Comparison of ENCODE assay signal across 8 cellular contexts in genomic region chr13:26985285-26985878, GRCh38.
DNase-seq lines count a peak whose midpoint lies in the region; ATAC-seq and TF ChIP-seq lines count a peak whose summit lies in the region.

No MANE protein-coding gene starts in this region.

- peak; percentile 16 for DNase-seq in GM04503 (ENCODE audit: low read depth)
- peak; percentile 54 for DNase-seq in NCI-H2107 (lab: John Stamatoyannopoulos, UW)
- peak; percentile 37 for DNase-seq in UCSD-AML1 (lab: John Stamatoyannopoulos, UW; ENCODE audit: unreplicated experiment)
- peak; percentile 79 for DNase-seq in brain microvascular endothelial cell
- DNase-seq in iPS-NIHi7 (ENCODE audit: extremely low spot score) = peak; percentile 75
- peak; percentile 74 for DNase-seq in stimulated activated CD4-positive, alpha-beta T cell treated with anti-CD3 and anti-CD28 coated beads, Interleukin-15, amount 100 ng/mL, for 24 hours

- no peak overlapping the region for H3K4me3 ChIP-seq in brain microvascular endothelial cell (ENCODE audit: low read depth, low read length)

- peak; percentile 79 for TF ChIP-seq CTCF in brain microvascular endothelial cell (IDR thresholded peaks at IDR 0.05; ENCODE audit: low read depth, low read length, missing control alignments)

- H3K36me3 ChIP-seq in brain microvascular endothelial cell (replicated peaks) = no peaks in the 10 kb centered on the region

- in situ Hi-C loops in brain microvascular endothelial cell (cut with HindIII; ENCODE audit: low pct_ligation_motif_present, low sequenced_read_pairs) = no loop called here

- no peaks in the 10 kb centered on the region for H3K27me3 ChIP-seq in brain microvascular endothelial cell (replicated peaks)

- no peak overlapping the region for H3K27ac ChIP-seq in brain microvascular endothelial cell

- ATAC-seq in HG02642 (IDR thresholded peaks at IDR 0.05; ENCODE audit: poor library complexity, unreplicated experiment) (peak; percentile 78), GM21360 (IDR thresholded peaks at IDR 0.05; ENCODE audit: unreplicated experiment) (no peak)

Comparison
In these comparisons a context has a peak if more than half of its experiments do, and no peak if none do; other contexts are left out.
1. DNase-seq: peak in every context shown above with its lines; median percentile 79 in brain microvascular endothelial cell; 75 in iPS-NIHi7; 74 in stimulated activated CD4-positive, alpha-beta T cell treated with anti-CD3 and anti-CD28 coated beads, Interleukin-15, amount 100 ng/mL, for 24 hours; 54 in NCI-H2107; 37 in UCSD-AML1; 16 in GM04503.